ENCODE assay signal across 8 cellular contexts in genomic region chr1:206717237-206717989, GRCh38. TPM values are rescaled to one million over a fixed set of nuclear protein-coding genes. Genes with fewer than 3 reads are reported as not detected.
A peak's percentile ranks its signal among the peaks of the same experiment; 100 is the strongest.
DNase-seq lines count a peak whose midpoint lies in the region; ATAC-seq and TF ChIP-seq lines count a peak whose summit lies in the region.

No MANE protein-coding gene starts in this region.

- TF ChIP-seq CTCF in CD14-positive monocyte (IDR thresholded peaks at IDR 0.05) (no peak), type B pancreatic cell (conservative IDR thresholded peaks at IDR 0.05) (no peak)

- no peak for DNase-seq in CD14-positive monocyte (ENCODE audit: low spot score)
- DNase-seq in activated naive CD8-positive, alpha-beta T cell treated with anti-CD3 and anti-CD28 coated beads, Interleukin-2, amount 10 ng/mL, durations not matched to agents 7 days and 5 days, result peak; percentile 41
- no peak for DNase-seq in stimulated activated naive CD8-positive, alpha-beta T cell treated with anti-CD3 and anti-CD28 coated beads, Interleukin-15, amount 100 ng/mL, for 72 hours
- no peak for DNase-seq in NCI-H69 (lab: John Stamatoyannopoulos, UW)
- no peak for DNase-seq in SHP77 treated with DMSO at 0.1 percent for 48 hours (lab: John Stamatoyannopoulos, UW)
- no peak for DNase-seq in type B pancreatic cell (ENCODE audit: extremely low spot score, unreplicated experiment)

- H3K36me3 Mint-ChIP-seq in CD14-positive monocyte (peaks cover 5 to 22% of the 10 kb centered on the region in 2 donors), type B pancreatic cell (no peaks in the 10 kb centered on the region)
- H3K36me3 Mint-ChIP-seq in activated naive CD8-positive, alpha-beta T cell treated with anti-CD3 and anti-CD28 coated beads, Interleukin-2, amount 10 ng/mL, durations not matched to agents 7 days and 5 days, result no peaks in the 10 kb centered on the region

- peak overlapping the region in 1 of 2 donors; percentile 63 for H3K4me3 Mint-ChIP-seq in CD14-positive monocyte
- peak overlapping the region; percentile 69 for H3K4me3 Mint-ChIP-seq in activated naive CD8-positive, alpha-beta T cell treated with anti-CD3 and anti-CD28 coated beads, Interleukin-2, amount 10 ng/mL, durations not matched to agents 7 days and 5 days
- H3K4me3 Mint-ChIP-seq in stimulated activated naive CD8-positive, alpha-beta T cell treated with anti-CD3 and anti-CD28 coated beads, Interleukin-15, amount 100 ng/mL, for 72 hours, result peak overlapping the region; percentile 14 to 27
- H3K4me3 Mint-ChIP-seq in type B pancreatic cell, result no peak overlapping the region

- peak overlapping the region in 6 of 7 donors; percentile 31 to 85 (median 70) for H3K27ac Mint-ChIP-seq in CD14-positive monocyte
- peak overlapping the region; percentile 87 for H3K27ac Mint-ChIP-seq in activated naive CD8-positive, alpha-beta T cell treated with anti-CD3 and anti-CD28 coated beads, Interleukin-2, amount 10 ng/mL, durations not matched to agents 7 days and 5 days
- H3K27ac Mint-ChIP-seq in stimulated activated naive CD8-positive, alpha-beta T cell treated with anti-CD3 and anti-CD28 coated beads, Interleukin-15, amount 100 ng/mL, for 72 hours, result no peak overlapping the region
- no peak overlapping the region for H3K27ac Mint-ChIP-seq in type B pancreatic cell

- ATAC-seq in GM19438 (IDR thresholded peaks at IDR 0.05; ENCODE audit: low read depth, unreplicated experiment) (peak; percentile 84), HG03432 (IDR thresholded peaks at IDR 0.05; ENCODE audit: unreplicated experiment) (peak; percentile 77)
- peak; percentile 71 for ATAC-seq in activated naive CD8-positive, alpha-beta T cell treated with anti-CD3 and anti-CD28 coated beads, Interleukin-2, amount 10 ng/mL, durations not matched to agents 7 days and 5 days (ENCODE audit: low read depth)
- ATAC-seq in stimulated activated naive CD8-positive, alpha-beta T cell treated with anti-CD3 and anti-CD28 coated beads, Interleukin-15, amount 100 ng/mL, for 72 hours, result peak; percentile 80

- H3K4me1 Mint-ChIP-seq in CD14-positive monocyte (peaks cover 75% of the 10 kb centered on the region), type B pancreatic cell (ENCODE audit: unreplicated experiment) (peaks cover 35% of the 10 kb centered on the region)
- peaks cover 61% of the 10 kb centered on the region for H3K4me1 Mint-ChIP-seq in activated naive CD8-positive, alpha-beta T cell treated with anti-CD3 and anti-CD28 coated beads, Interleukin-2, amount 10 ng/mL, durations not matched to agents 7 days and 5 days
- peaks cover 82% of the 10 kb centered on the region for H3K4me1 Mint-ChIP-seq in stimulated activated naive CD8-positive, alpha-beta T cell treated with anti-CD3 and anti-CD28 coated beads, Interleukin-15, amount 100 ng/mL, for 72 hours

- no peaks in the 10 kb centered on the region for H3K9me3 Mint-ChIP-seq in CD14-positive monocyte
- no peaks in the 10 kb centered on the region for H3K9me3 Mint-ChIP-seq in activated naive CD8-positive, alpha-beta T cell treated with anti-CD3 and anti-CD28 coated beads, Interleukin-2, amount 10 ng/mL, durations not matched to agents 7 days and 5 days
- H3K9me3 Mint-ChIP-seq in stimulated activated naive CD8-positive, alpha-beta T cell treated with anti-CD3 and anti-CD28 coated beads, Interleukin-15, amount 100 ng/mL, for 72 hours, result no peaks in the 10 kb centered on the region
- H3K9me3 Mint-ChIP-seq in type B pancreatic cell, result no peaks in the 10 kb centered on the region

- POLR2A ChIA-PET in activated naive CD8-positive, alpha-beta T cell treated with anti-CD3 and anti-CD28 coated beads, Interleukin-2, amount 10 ng/mL, durations not matched to agents 7 days and 5 days (lab: Charles Lee), result no interaction called here

- peaks cover 0 to 1% (median 0%) of the 10 kb centered on the region in 3 donors for H3K27me3 Mint-ChIP-seq in CD14-positive monocyte (ENCODE audit: low read depth in 3 of 3)
- no peaks in the 10 kb centered on the region for H3K27me3 Mint-ChIP-seq in activated naive CD8-positive, alpha-beta T cell treated with anti-CD3 and anti-CD28 coated beads, Interleukin-2, amount 10 ng/mL, durations not matched to agents 7 days and 5 days
- H3K27me3 Mint-ChIP-seq in stimulated activated naive CD8-positive, alpha-beta T cell treated with anti-CD3 and anti-CD28 coated beads, Interleukin-15, amount 100 ng/mL, for 72 hours, result no peaks in the 10 kb centered on the region
- H3K27me3 Mint-ChIP-seq in type B pancreatic cell, result no peaks in the 10 kb centered on the region

- intact Hi-C loops in CD14-positive monocyte (cut with micrococcal nuclease), result no loop called here

RNA-seq across cellular contexts. Expression of gene MAPKAPK2, which starts 32.7 kb away (rescaled TPM):
- 1 to 10 TPM; 1.6 to 2.2 TPM for polyA plus RNA-seq in CD14-positive monocyte
- total RNA-seq in activated naive CD8-positive, alpha-beta T cell treated with anti-CD3 and anti-CD28 coated beads, Interleukin-2, amount 10 ng/mL, durations not matched to agents 7 days and 5 days, result 10 to 100 TPM; 72.6 to 74.9 TPM
- 62.3 and 63.1 TPM in 2 replicates for total RNA-seq in type B pancreatic cell (ENCODE audit: low replicate concordance)

RNA-seq across cellular contexts. Expression of gene IL19, which starts 53.2 kb away (rescaled TPM):
- not detected for polyA plus RNA-seq in CD14-positive monocyte
- total RNA-seq in activated naive CD8-positive, alpha-beta T cell treated with anti-CD3 and anti-CD28 coated beads, Interleukin-2, amount 10 ng/mL, durations not matched to agents 7 days and 5 days, result not detected
- total RNA-seq in type B pancreatic cell (ENCODE audit: low replicate concordance), result not detected in 2 replicates

RNA-seq across cellular contexts. Expression of gene IL10, which starts 54.9 kb away (rescaled TPM):
- polyA plus RNA-seq in CD14-positive monocyte, result 1 to 10 TPM; 4.1 to 7.8 TPM
- under 1 TPM in 1 of 2 experiments, not detected in 1; 0.17 TPM for total RNA-seq in activated naive CD8-positive, alpha-beta T cell treated with anti-CD3 and anti-CD28 coated beads, Interleukin-2, amount 10 ng/mL, durations not matched to agents 7 days and 5 days
- not detected in 2 replicates for total RNA-seq in type B pancreatic cell (ENCODE audit: low replicate concordance)

Comparison
In these comparisons a context has a peak if more than half of its experiments do, and no peak if none do; other contexts are left out.
1. H3K27ac Mint-ChIP-seq: peak in CD14-positive monocyte (6 of 7) and activated naive CD8-positive, alpha-beta T cell treated with anti-CD3 and anti-CD28 coated beads, Interleukin-2, amount 10 ng/mL, durations not matched to agents 7 days and 5 days (single experiment); none in stimulated activated naive CD8-positive, alpha-beta T cell treated with anti-CD3 and anti-CD28 coated beads, Interleukin-15, amount 100 ng/mL, for 72 hours (0 of 2) and type B pancreatic cell (single experiment).
2. Peak in every context shown above with its lines, with median percentiles within 50 percentile points of each other: ATAC-seq.